Comparison of ENCODE assay signal across 27 cellular contexts in genomic region chr9:37167456-37167855, GRCh38.
"Had no signal": no experiment of that assay in that cellular context is flagged by ENCODE, and none has a peak within 500 bp of the region (broad histone marks: within the 10 kb centered on the region; RNA-seq: fewer than 3 reads in every experiment).

No MANE protein-coding gene starts in this region.

- H3K4me3 Mint-ChIP-seq: activated CD4-positive, alpha-beta T cell treated with anti-CD3 and anti-CD28 coated beads for 36 hours; activated naive CD4-positive, alpha-beta T cell treated with anti-CD3 and anti-CD28 coated beads for 36 hours; activated naive CD8-positive, alpha-beta T cell treated with anti-CD3 and anti-CD28 coated beads for 36 hours; activated T-helper 1 cell treated with anti-CD3 and anti-CD28 coated beads, Interleukin-12 subunit alpha, Interleukin-12 subunit beta, Interleukin-2, Interleukin-4 antibody, amounts not matched to agents 30 ng/mL and 10 ng/mL and 1 ng/mL, durations not matched to agents 14 hours and 24 hours and 36 hours; endodermal cell; nephron; stimulated activated memory B cell treated with anti-CD40 and anti-IgM and Interleukin-4, amounts not matched to agents 10 μg/mL and 1 μg/mL and 100 μg/mL, for 72 hours had no signal

- DNase-seq: activated CD4-positive, alpha-beta T cell treated with anti-CD3 and anti-CD28 coated beads for 36 hours; activated CD4-positive, CD25-positive, alpha-beta regulatory T cell; activated effector memory CD4-positive, alpha-beta T cell treated with anti-CD3 and anti-CD28 coated beads, Interleukin-2, amount 50 U/mL, for 16 hours; activated naive CD4-positive, alpha-beta T cell treated with anti-CD3 and anti-CD28 coated beads for 36 hours; activated naive CD8-positive, alpha-beta T cell treated with anti-CD3 and anti-CD28 coated beads for 36 hours; activated T-cell treated with anti-CD3 and anti-CD28 coated beads for 4 hours; adrenal gland; aorta; body of pancreas; endodermal cell; gastrocnemius medialis; glutamatergic neuron; left ventricle myocardium inferior; retina; stimulated activated CD4-positive, alpha-beta T cell treated with anti-CD3 and anti-CD28 coated beads, Interleukin-1b, Interleukin-23, amount 100 ng/mL, for 48 hours; stimulated activated CD4-positive, alpha-beta T cell treated with anti-CD3 and anti-CD28 coated beads, Interleukin-4, amount 100 ng/mL, for 4 hours; stimulated activated CD8-positive, alpha-beta memory T cell treated with anti-CD3 and anti-CD28 coated beads, Interleukin-4, amount 100 ng/mL, for 48 hours; stomach; thyroid gland; upper lobe of left lung had no signal

- H3K4me1 ChIP-seq: adrenal gland, body of pancreas, esophagus muscularis mucosa, gastrocnemius medialis, stomach, thyroid gland, upper lobe of left lung had no signal

- H3K4me2 ChIP-seq: smooth muscle cell had no signal

- ATAC-seq: activated CD4-positive, alpha-beta T cell treated with anti-CD3 and anti-CD28 coated beads for 36 hours; body of pancreas; gastrocnemius medialis; stimulated activated memory B cell treated with anti-CD40 and anti-IgM and Interleukin-4, amounts not matched to agents 10 μg/mL and 1 μg/mL and 100 μg/mL, for 72 hours had no signal

- H3K9me3 ChIP-seq: adrenal gland, body of pancreas, esophagus muscularis mucosa, gastrocnemius medialis, stomach, thyroid gland, upper lobe of left lung had no signal

- H3K27me3 Mint-ChIP-seq: activated CD4-positive, alpha-beta T cell treated with anti-CD3 and anti-CD28 coated beads for 36 hours; activated naive CD8-positive, alpha-beta T cell treated with anti-CD3 and anti-CD28 coated beads for 36 hours; progenitor cell of endocrine pancreas; stimulated activated memory B cell treated with anti-CD40 and anti-IgM and Interleukin-4, amounts not matched to agents 10 μg/mL and 1 μg/mL and 100 μg/mL, for 72 hours had no signal

- H3K36me3 ChIP-seq: adrenal gland, gastrocnemius medialis, thyroid gland had no signal

- H3K27me3 ChIP-seq: adrenal gland, body of pancreas, esophagus muscularis mucosa, gastrocnemius medialis, stomach, thyroid gland, upper lobe of left lung had no signal

- H3K4me3 ChIP-seq: adrenal gland, body of pancreas, esophagus muscularis mucosa, gastrocnemius medialis, left ventricle myocardium inferior, lung, smooth muscle cell, stomach, thyroid gland, upper lobe of left lung had no signal

- H3K9me3 Mint-ChIP-seq: activated naive CD4-positive, alpha-beta T cell treated with anti-CD3 and anti-CD28 coated beads for 36 hours; activated T-helper 1 cell treated with anti-CD3 and anti-CD28 coated beads, Interleukin-12 subunit alpha, Interleukin-12 subunit beta, Interleukin-2, Interleukin-4 antibody, amounts not matched to agents 30 ng/mL and 10 ng/mL and 1 ng/mL, durations not matched to agents 14 hours and 24 hours and 36 hours; endodermal cell; stimulated activated memory B cell treated with anti-CD40 and anti-IgM and Interleukin-4, amounts not matched to agents 10 μg/mL and 1 μg/mL and 100 μg/mL, for 72 hours had no signal

- H3K27ac ChIP-seq: adrenal gland, body of pancreas, esophagus muscularis mucosa, gastrocnemius medialis, left ventricle myocardium inferior, stomach, thyroid gland, upper lobe of left lung had no signal

- H3K4me1 Mint-ChIP-seq: endodermal cell, nephron had no signal

- H3K27ac Mint-ChIP-seq: activated CD4-positive, alpha-beta T cell treated with anti-CD3 and anti-CD28 coated beads for 36 hours; activated naive CD4-positive, alpha-beta T cell treated with anti-CD3 and anti-CD28 coated beads for 36 hours; activated naive CD8-positive, alpha-beta T cell treated with anti-CD3 and anti-CD28 coated beads for 36 hours; activated T-helper 1 cell treated with anti-CD3 and anti-CD28 coated beads, Interleukin-12 subunit alpha, Interleukin-12 subunit beta, Interleukin-2, Interleukin-4 antibody, amounts not matched to agents 30 ng/mL and 10 ng/mL and 1 ng/mL, durations not matched to agents 14 hours and 24 hours and 36 hours; endodermal cell; nephron; progenitor cell of endocrine pancreas; stimulated activated memory B cell treated with anti-CD40 and anti-IgM and Interleukin-4, amounts not matched to agents 10 μg/mL and 1 μg/mL and 100 μg/mL, for 72 hours had no signal
